Comparison of ENCODE assay signal across 11 cellular contexts in genomic region chr5:39201160-39201794, GRCh38. TPM values are rescaled to one million over a fixed set of nuclear protein-coding genes. Genes with fewer than 3 reads are reported as not detected.
DNase-seq lines count a peak whose midpoint lies in the region; ATAC-seq and TF ChIP-seq lines count a peak whose summit lies in the region.
"Had no signal": no experiment of that assay in that cellular context is flagged by ENCODE, and none has a peak within 500 bp of the region (broad histone marks: within the 10 kb centered on the region; RNA-seq: fewer than 3 reads in every experiment).

No MANE protein-coding gene starts in this region.

- intact Hi-C loops in esophagus squamous epithelium (cut with DNase I) (no loop called here), lower leg skin (cut with DNase I; ENCODE audit: low total_unique reads) (no loop called here)

- H3K4me1 ChIP-seq in esophagus squamous epithelium (peaks cover 0 to 20% (median 5%) of the 10 kb centered on the region in 3 donors), thymus (ENCODE audit: control insufficient read depth, insufficient read depth, low read length) (peaks cover 24% of the 10 kb centered on the region), osteoblast (ENCODE audit: insufficient read depth, low read length) (no peaks in the 10 kb centered on the region)

- no peaks in the 10 kb centered on the region for H3K27me3 Mint-ChIP-seq in activated T-cell treated with anti-CD3 and anti-CD28 coated beads, Interleukin-2, amount 50 U/mL, for 4 hours (ENCODE audit: low read depth)
- no peaks in the 10 kb centered on the region for H3K27me3 Mint-ChIP-seq in T-helper 17 cell

- DNase-seq in activated T-cell treated with anti-CD3 and anti-CD28 coated beads, Interleukin-2, amount 50 U/mL, for 4 hours: no peak
- DNase-seq in activated T-cell treated with anti-CD3 and anti-CD28 coated beads, Interleukin-2, amount 50 U/mL, for 48 hours: no peak
- no peak for DNase-seq in T-helper 17 cell
- DNase-seq in esophagus squamous epithelium (lab: John Stamatoyannopoulos, UW): no peak
- DNase-seq in lower leg skin (ENCODE audit: low spot score in 2 of 2): no peak
- no peak for DNase-seq in osteoblast (ENCODE audit: insufficient read length, low spot score, missing footprints)
- DNase-seq: NCI-H510A; nephron progenitor cell; stimulated activated naive CD4-positive, alpha-beta T cell treated with Interleukin-2 at 50 U/mL for 16 hours had no signal

- H3K9me3 Mint-ChIP-seq in activated T-cell treated with anti-CD3 and anti-CD28 coated beads, Interleukin-2, amount 50 U/mL, for 4 hours: no peaks in the 10 kb centered on the region
- H3K9me3 Mint-ChIP-seq: nephron progenitor cell had no signal

- 61 to 86% methylated on average over 1 of the region's 1 CpG for WGBS in esophagus squamous epithelium, 2 donors
- 4% methylated on average over 1 of the region's 1 CpG for WGBS in thymus
- 74 to 85% methylated on average over 1 of the region's 1 CpG for whole genome bisulfite sequencing in lower leg skin, 2 donors

- H3K9me3 ChIP-seq in T-helper 17 cell (ENCODE audit: control insufficient read depth, low read length, poor library complexity, severe bottlenecking): no peaks in the 10 kb centered on the region
- no peaks in the 10 kb centered on the region for H3K9me3 ChIP-seq in esophagus squamous epithelium
- H3K9me3 ChIP-seq in thymus (ENCODE audit: control insufficient read depth): no peaks in the 10 kb centered on the region
- H3K9me3 ChIP-seq in osteoblast (ENCODE audit: low read depth, low read length): no peaks in the 10 kb centered on the region

- ATAC-seq in activated T-cell treated with anti-CD3 and anti-CD28 coated beads, Interleukin-2, amount 50 U/mL, for 4 hours: peak; percentile 37 to 44
- ATAC-seq in T-helper 17 cell (peak; percentile 12), HG03039 (IDR thresholded peaks at IDR 0.05; ENCODE audit: unreplicated experiment) (no peak)

- H3K4me3 Mint-ChIP-seq in activated T-cell treated with anti-CD3 and anti-CD28 coated beads, Interleukin-2, amount 50 U/mL, for 4 hours: peak overlapping the region; percentile 91
- peak overlapping the region; percentile 98 for H3K4me3 Mint-ChIP-seq in T-helper 17 cell
- H3K4me3 Mint-ChIP-seq: nephron progenitor cell had no signal

- H3K36me3 ChIP-seq in esophagus squamous epithelium (no peaks in the 10 kb centered on the region), thymus (ENCODE audit: control insufficient read depth, insufficient read depth) (no peaks in the 10 kb centered on the region), osteoblast (ENCODE audit: insufficient read depth, low read length) (no peaks in the 10 kb centered on the region)

- H3K27ac ChIP-seq in esophagus squamous epithelium (peak overlapping the region; percentile 18 to 59 (median 34)), thymus (ENCODE audit: low read depth) (peak overlapping the region; percentile 96), osteoblast (ENCODE audit: low read depth, low read length) (no peak overlapping the region)

- H3K4me3 ChIP-seq in esophagus squamous epithelium (peak overlapping the region in 2 of 4 donors; percentile 22 to 32), thymus (ENCODE audit: low read length) (peak overlapping the region; percentile 52), lower leg skin (ENCODE audit: low read depth, poor library complexity, severe bottlenecking) (no peak overlapping the region), osteoblast (ENCODE audit: insufficient read depth, low read length) (no peak overlapping the region)

- no peak overlapping the region for H2AFZ ChIP-seq in osteoblast (ENCODE audit: low read length)

- H3K27ac Mint-ChIP-seq in T-helper 17 cell: peak overlapping the region; percentile 100
- H3K27ac Mint-ChIP-seq: nephron progenitor cell had no signal

- TF ChIP-seq POLR2A in esophagus squamous epithelium (IDR thresholded peaks at IDR 0.05) (no peak), lower leg skin (IDR thresholded peaks at IDR 0.05) (no peak)

- no peaks in the 10 kb centered on the region for H4K20me1 ChIP-seq in osteoblast (ENCODE audit: insufficient read depth, low read length)

- H3K36me3 Mint-ChIP-seq in activated T-cell treated with anti-CD3 and anti-CD28 coated beads, Interleukin-2, amount 50 U/mL, for 4 hours (ENCODE audit: insufficient read depth): peaks cover 4% of the 10 kb centered on the region
- peaks cover 21% of the 10 kb centered on the region for H3K36me3 Mint-ChIP-seq in T-helper 17 cell (ENCODE audit: low read depth)

- no peaks in the 10 kb centered on the region for H3K27me3 ChIP-seq in esophagus squamous epithelium
- no peaks in the 10 kb centered on the region for H3K27me3 ChIP-seq in thymus (ENCODE audit: control insufficient read depth, insufficient read depth)
- H3K27me3 ChIP-seq in osteoblast (ENCODE audit: insufficient read depth, low read length): no peaks in the 10 kb centered on the region

- TF ChIP-seq CTCF in esophagus squamous epithelium (IDR thresholded peaks at IDR 0.05) (peak in 1 of 6 experiments; percentile 28), lower leg skin (IDR thresholded peaks at IDR 0.05) (no peak), osteoblast (IDR thresholded peaks at IDR 0.05; ENCODE audit: extremely low read depth, low read depth, low read length) (no peak)

- H3K79me2 ChIP-seq in osteoblast (ENCODE audit: insufficient read depth, low read length): no peaks in the 10 kb centered on the region

- H3K4me1 Mint-ChIP-seq in activated T-cell treated with anti-CD3 and anti-CD28 coated beads, Interleukin-2, amount 50 U/mL, for 4 hours (ENCODE audit: low read depth): peaks cover 47% of the 10 kb centered on the region
- H3K4me1 Mint-ChIP-seq in T-helper 17 cell: peaks cover 38% of the 10 kb centered on the region
- H3K4me1 Mint-ChIP-seq: nephron progenitor cell had no signal

- no peak overlapping the region for H3K4me2 ChIP-seq in osteoblast (ENCODE audit: insufficient read depth, low read length)

RNA-seq across cellular contexts. Expression of gene FYB1, which starts 18.1 kb away (rescaled TPM):
- total RNA-seq in activated T-cell treated with anti-CD3 and anti-CD28 coated beads, Interleukin-2, amount 50 U/mL, for 4 hours: 10 to 100 TPM; 33.4 to 39.0 (median 37.9) TPM
- total RNA-seq in T-helper 17 cell: 100 to 1,000 TPM; 499 to 517 TPM
- 10 to 100 TPM in 3 of 4 donors, 1 to 10 TPM in 1; 2.8 to 14.1 (median 11.9) TPM for total RNA-seq in esophagus squamous epithelium
- 52.9 TPM for polyA plus RNA-seq in thymus
- 1 to 10 TPM; 1.5 to 5.0 (median 2.7) TPM for total RNA-seq in lower leg skin
- total RNA-seq in osteoblast: under 0.01 TPM in 1 of 2 replicates, not detected in the other

Comparison
In these comparisons a context has a peak if more than half of its experiments do, and no peak if none do; other contexts are left out.
1. RNA of gene FYB1, which starts 18.1 kb away (total RNA-seq): 499 to 517 TPM in T-helper 17 cell; 33.4 to 39.0 TPM in activated T-cell treated with anti-CD3 and anti-CD28 coated beads, Interleukin-2, amount 50 U/mL, for 4 hours, 2.8 to 14.1 TPM in esophagus squamous epithelium, 1.5 to 5.0 TPM in lower leg skin and under 0.01 TPM in osteoblast; every median in the first group is over 10 times any median in the second.